ENCODE assay signal across 17 cellular contexts in genomic region chr14:44564908-44565307, GRCh38. TPM values are rescaled to one million over a fixed set of nuclear protein-coding genes. Genes with fewer than 3 reads are reported as not detected.
A peak's percentile ranks its signal among the peaks of the same experiment; 100 is the strongest.
DNase-seq lines count a peak whose midpoint lies in the region; ATAC-seq and TF ChIP-seq lines count a peak whose summit lies in the region.
"Had no signal": no experiment of that assay in that cellular context is flagged by ENCODE, and none has a peak within 500 bp of the region (broad histone marks: within the 10 kb centered on the region; RNA-seq: fewer than 3 reads in every experiment).

No MANE protein-coding gene starts in this region.

- no peaks in the 10 kb centered on the region for H4K20me1 ChIP-seq in IMR-90 (ENCODE audit: insufficient read depth, low read length)

- H3K27ac ChIP-seq in AG04450 (ENCODE audit: low read depth, low read length): no peak overlapping the region
- no peak overlapping the region for H3K27ac ChIP-seq in IMR-90 (ENCODE audit: insufficient read depth, low read length)
- H3K27ac ChIP-seq in mesenchymal stem cell (ENCODE audit: low read length, poor library complexity, severe bottlenecking): peak overlapping the region; percentile 0
- H3K27ac ChIP-seq: Peyer's patch had no signal

- H2AK5ac ChIP-seq in IMR-90 (ENCODE audit: low read depth, low read length) (no peak overlapping the region), mesenchymal stem cell (ENCODE audit: low read length, severe bottlenecking) (no peak overlapping the region)

- peak; percentile 10 for DNase-seq in AG04450 (ENCODE audit: low read depth, low spot score)
- peak; percentile 6 for DNase-seq in IMR-90
- peak; percentile 1 to 29 for DNase-seq in cardiac fibroblast (ENCODE audit: low read depth in 2 of 2)
- DNase-seq in mesenchymal stem cell: no peak
- no peak for DNase-seq in activated CD4-positive, CD25-positive, alpha-beta regulatory T cell (lab: John Stamatoyannopoulos, UW)
- no peak for DNase-seq in activated CD4-positive, alpha-beta T cell treated with anti-CD3 and anti-CD28 coated beads, Interleukin-2, amount 10 ng/mL, durations not matched to agents 24 days and 14 days
- no peak for DNase-seq in NCI-H526 (lab: John Stamatoyannopoulos, UW)
- DNase-seq: Caco-2, NCI-H1092, NCI-H2107, NCI-H774, Peyer's patch, SHP77 had no signal

- no peak overlapping the region for H4K5ac ChIP-seq in IMR-90 (ENCODE audit: low read depth, low read length)

- H3K36me3 Mint-ChIP-seq in activated CD4-positive, alpha-beta T cell treated with anti-CD3 and anti-CD28 coated beads, Interleukin-2, amount 10 ng/mL, durations not matched to agents 24 days and 14 days (ENCODE audit: low read depth): no peaks in the 10 kb centered on the region
- H3K36me3 Mint-ChIP-seq: CD14-positive monocyte had no signal

- no TSS peak for BruUV-seq in IMR-90 (replicated peaks; lab: Mats Ljungman, UMichigan)

- no CpG with 5 or more reads among the region's 2 CpGs for WGBS in IMR-90 (ENCODE audit: extremely low coverage in 2 of 2, insufficient read length in 1 of 2), 2 experiments
- WGBS in mesenchymal stem cell: 100% methylated on average over 1 of the region's 2 CpGs

- POLR2A ChIA-PET in AG04450 (lab: Yijun Ruan, JAX): no interaction called here
- POLR2A ChIA-PET in IMR-90 (lab: Charles Lee; ENCODE audit: unreplicated experiment): no interaction called here

- H2AK9ac ChIP-seq in IMR-90 (replicated peaks; ENCODE audit: low read depth, low read length, poor library complexity): no peak overlapping the region

- H3K4me2 ChIP-seq in IMR-90 (ENCODE audit: low read depth, low read length) (no peak overlapping the region), mesenchymal stem cell (ENCODE audit: low read length, poor library complexity, severe bottlenecking) (no peak overlapping the region)

- H4K8ac ChIP-seq in IMR-90 (ENCODE audit: low read depth in 2 of 2, low read length in 2 of 2) (no peak overlapping the region), mesenchymal stem cell (ENCODE audit: low read length) (no peak overlapping the region)

- H3K4me1 ChIP-seq in IMR-90 (ENCODE audit: control insufficient read depth, insufficient read depth, low read length): no peaks in the 10 kb centered on the region
- H3K4me1 ChIP-seq in mesenchymal stem cell (ENCODE audit: control insufficient read depth, insufficient read depth, low read depth, low read length): no peaks in the 10 kb centered on the region
- H3K4me1 ChIP-seq: Caco-2, Peyer's patch had no signal

- H2AFZ ChIP-seq in IMR-90 (replicated peaks; ENCODE audit: low read length, poor library complexity): no peak overlapping the region
- H2AFZ ChIP-seq in mesenchymal stem cell (ENCODE audit: low read depth, low read length): no peak overlapping the region

- in situ Hi-C loops in IMR-90 (cut with MboI; ENCODE audit: low sequenced_read_pairs): no loop called here

- H2BK15ac ChIP-seq in IMR-90 (ENCODE audit: low read depth, low read length) (no peak overlapping the region), mesenchymal stem cell (ENCODE audit: low read depth, poor library complexity, severe bottlenecking) (no peak overlapping the region)

- H3K36me3 ChIP-seq in IMR-90 (ENCODE audit: control insufficient read depth, insufficient read depth, low read length): no peaks in the 10 kb centered on the region
- H3K36me3 ChIP-seq in mesenchymal stem cell (ENCODE audit: control insufficient read depth in 1 of 2, insufficient read depth in 2 of 2, low read depth in 1 of 2, low read length in 2 of 2): no peaks in the 10 kb centered on the region
- H3K36me3 ChIP-seq: Peyer's patch had no signal

- no peak for TF ChIP-seq POLR2A in IMR-90 (IDR thresholded peaks at IDR 0.05; ENCODE audit: low read depth, low read length)

- H2BK12ac ChIP-seq in mesenchymal stem cell (ENCODE audit: low read length in 2 of 2): no peak overlapping the region

- H3K18ac ChIP-seq in IMR-90 (ENCODE audit: low read depth, low read length) (no peak overlapping the region), mesenchymal stem cell (ENCODE audit: low read depth in 1 of 2, low read length in 2 of 2) (no peak overlapping the region)

- H2BK120ac ChIP-seq in IMR-90 (ENCODE audit: low read depth, low read length) (no peak overlapping the region), mesenchymal stem cell (ENCODE audit: low read depth, low read length) (no peak overlapping the region)

- no peaks in the 10 kb centered on the region for H3K4me1 Mint-ChIP-seq in activated CD4-positive, alpha-beta T cell treated with anti-CD3 and anti-CD28 coated beads, Interleukin-2, amount 10 ng/mL, durations not matched to agents 24 days and 14 days
- H3K4me1 Mint-ChIP-seq: CD14-positive monocyte had no signal

- no peak for TF ChIP-seq RAD21 in IMR-90 (IDR thresholded peaks at IDR 0.05; ENCODE audit: low read length)

- H3K9me3 ChIP-seq in AG04450 (ENCODE audit: control insufficient read depth, insufficient read depth, low read length) (peaks cover 10% of the 10 kb centered on the region; the same call in 1 of the 2 replicates), IMR-90 (ENCODE audit: control insufficient read depth, insufficient read depth, low read length) (no peaks in the 10 kb centered on the region), mesenchymal stem cell (ENCODE audit: control insufficient read depth, low read length) (peaks cover 5% of the 10 kb centered on the region)
- H3K9me3 ChIP-seq: Caco-2, Peyer's patch had no signal

- H2BK5ac ChIP-seq in IMR-90 (ENCODE audit: low read depth, low read length, poor library complexity, severe bottlenecking) (no peak overlapping the region), mesenchymal stem cell (ENCODE audit: low read depth, low read length, poor library complexity, severe bottlenecking) (no peak overlapping the region)

- dilution Hi-C loops in IMR-90 (cut with HindIII; ENCODE audit: low sequenced_read_pairs, unreplicated experiment): no loop called here

- H3K23ac ChIP-seq in IMR-90 (ENCODE audit: low read depth, low read length): no peak overlapping the region
- H3K23ac ChIP-seq in mesenchymal stem cell (ENCODE audit: low read length in 2 of 2): no peak overlapping the region

- H3K14ac ChIP-seq in IMR-90 (replicated peaks; ENCODE audit: low read depth, low read length) (no peak overlapping the region), mesenchymal stem cell (ENCODE audit: low read length in 2 of 2) (no peak overlapping the region)

- H3K27me3 ChIP-seq in AG04450 (ENCODE audit: control insufficient read depth, insufficient read depth, low read length) (no peaks in the 10 kb centered on the region), IMR-90 (ENCODE audit: control insufficient read depth, insufficient read depth, low read length) (no peaks in the 10 kb centered on the region), mesenchymal stem cell (ENCODE audit: control insufficient read depth in 1 of 2, insufficient read depth in 1 of 2, low read length in 2 of 2) (no peaks in the 10 kb centered on the region)
- H3K27me3 ChIP-seq: Peyer's patch had no signal

- H3K9me3 Mint-ChIP-seq in activated CD4-positive, alpha-beta T cell treated with anti-CD3 and anti-CD28 coated beads, Interleukin-2, amount 10 ng/mL, durations not matched to agents 24 days and 14 days: peaks cover 3% of the 10 kb centered on the region

- H3K56ac ChIP-seq in IMR-90 (ENCODE audit: extremely low read depth, insufficient read depth, low read length): no peak overlapping the region

- H3K79me1 ChIP-seq in IMR-90 (ENCODE audit: low read depth in 1 of 2, low read length in 2 of 2) (no peaks in the 10 kb centered on the region), mesenchymal stem cell (replicated peaks; ENCODE audit: low read length, poor library complexity, severe bottlenecking) (no peaks in the 10 kb centered on the region)

- H3K27ac Mint-ChIP-seq in activated CD4-positive, alpha-beta T cell treated with anti-CD3 and anti-CD28 coated beads, Interleukin-2, amount 10 ng/mL, durations not matched to agents 24 days and 14 days: no peak overlapping the region
- H3K27ac Mint-ChIP-seq: CD14-positive monocyte had no signal

- H4K91ac ChIP-seq in IMR-90 (ENCODE audit: insufficient read depth, low read depth, low read length) (no peak overlapping the region), mesenchymal stem cell (ENCODE audit: low read length) (no peak overlapping the region)

- intact Hi-C loops in IMR-90 (cut with micrococcal nuclease): no loop called here
- intact Hi-C loops in activated CD4-positive, alpha-beta T cell treated with anti-CD3 and anti-CD28 coated beads, Interleukin-2, amount 10 ng/mL, durations not matched to agents 24 days and 14 days (cut with micrococcal nuclease): no loop called here

- no peaks in the 10 kb centered on the region for H3K27me3 Mint-ChIP-seq in activated CD4-positive, alpha-beta T cell treated with anti-CD3 and anti-CD28 coated beads, Interleukin-2, amount 10 ng/mL, durations not matched to agents 24 days and 14 days

- H3K4me3 Mint-ChIP-seq in activated CD4-positive, alpha-beta T cell treated with anti-CD3 and anti-CD28 coated beads, Interleukin-2, amount 10 ng/mL, durations not matched to agents 24 days and 14 days: no peak overlapping the region
- H3K4me3 Mint-ChIP-seq: CD14-positive monocyte had no signal

- H3K4ac ChIP-seq in IMR-90 (ENCODE audit: low read depth, low read length) (no peak overlapping the region), mesenchymal stem cell (ENCODE audit: low read depth in 1 of 2, low read length in 2 of 2) (no peak overlapping the region)

- H2BK20ac ChIP-seq in IMR-90 (ENCODE audit: low read depth, low read length): no peak overlapping the region

- H3K4me3 ChIP-seq in AG04450 (ENCODE audit: low read depth, low read length): no peak overlapping the region
- H3K4me3 ChIP-seq in IMR-90 (ENCODE audit: insufficient read depth, low read depth, low read length): no peak overlapping the region
- no peak overlapping the region for H3K4me3 ChIP-seq in cardiac fibroblast (replicated peaks in 1 of 2; ENCODE audit: low read depth in 2 of 2, low read length in 2 of 2)
- H3K4me3 ChIP-seq in mesenchymal stem cell (ENCODE audit: insufficient read depth in 1 of 2, low read depth in 1 of 2, low read length in 2 of 2): no peak overlapping the region
- H3K4me3 ChIP-seq: K562, Peyer's patch had no signal

- TF ChIP-seq CTCF in AG04450 (IDR thresholded peaks at IDR 0.05; ENCODE audit: low read depth, low read length) (no peak), IMR-90 (conservative IDR thresholded peaks at IDR 0.05; ENCODE audit: low read depth, low read length) (no peak), cardiac fibroblast (IDR thresholded peaks at IDR 0.05; ENCODE audit: low read depth, low read length) (no peak)

- ATAC-seq in IMR-90 (ENCODE audit: low read depth) (no peak), HG02610 (IDR thresholded peaks at IDR 0.05; ENCODE audit: unreplicated experiment) (no peak)
- ATAC-seq: HCT116, K562 had no signal

- H3K9ac ChIP-seq in IMR-90 (ENCODE audit: low read depth, low read length): no peak overlapping the region
- H3K9ac ChIP-seq in mesenchymal stem cell (ENCODE audit: low read length): no peak overlapping the region

- H3K9me1 ChIP-seq in IMR-90 (ENCODE audit: insufficient read depth, low read length): no peaks in the 10 kb centered on the region

- CTCF ChIA-PET in AG04450 (lab: Charles Lee): no interaction called here
- CTCF ChIA-PET in IMR-90 (lab: Yijun Ruan, JAX): no interaction called here

RNA-seq across cellular contexts. Expression of gene FSCB, which starts 57.8 kb away (rescaled TPM):
- polyA plus RNA-seq in AG04450 (2011; rRNA removed): not detected in 2 replicates
- polyA minus RNA-seq in AG04450 (2011; rRNA and poly(A)+ RNA removed): 0.09 and 0.26 TPM in 2 replicates
- total RNA-seq in IMR-90 (2012; rRNA removed): under 0.01 TPM in 1 of 2 replicates, not detected in the other
- polyA plus RNA-seq in IMR-90 (2012; rRNA removed): not detected in 2 replicates
- not detected in 2 replicates for polyA plus RNA-seq in IMR-90 (2012; cell fraction: cytosol; rRNA removed)
- not detected in 2 replicates for polyA plus RNA-seq in IMR-90 (2012; cell fraction: nucleus; rRNA removed; ENCODE audit: low replicate concordance)
- not detected for polyA plus RNA-seq in mesenchymal stem cell (2013, experiment 1 of 2)
- polyA plus RNA-seq in mesenchymal stem cell (2013, experiment 2 of 2): not detected
- not detected in 2 replicates for total RNA-seq in activated CD4-positive, alpha-beta T cell treated with anti-CD3 and anti-CD28 coated beads, Interleukin-2, amount 10 ng/mL, durations not matched to agents 24 days and 14 days
- total RNA-seq: Caco-2, K562 had no signal
- polyA plus RNA-seq: CD14-positive monocyte, K562 had no signal

Comparison
In these comparisons a context has a peak if more than half of its experiments do, and no peak if none do; other contexts are left out.
1. DNase-seq: peak in AG04450 (single experiment), IMR-90 (single experiment) and cardiac fibroblast (2 of 2); none in mesenchymal stem cell (single experiment), activated CD4-positive, CD25-positive, alpha-beta regulatory T cell (0 of 4), activated CD4-positive, alpha-beta T cell treated with anti-CD3 and anti-CD28 coated beads, Interleukin-2, amount 10 ng/mL, durations not matched to agents 24 days and 14 days (single experiment) and NCI-H526 (0 of 2).